18 cellular contexts compared by ENCODE assay signal in genomic region chr7:148419856-148420508, GRCh38.
A peak's percentile ranks its signal among the peaks of the same experiment; 100 is the strongest.
DNase-seq lines count a peak whose midpoint lies in the region; ATAC-seq and TF ChIP-seq lines count a peak whose summit lies in the region.
"Had no signal": no experiment of that assay in that cellular context is flagged by ENCODE, and none has a peak within 500 bp of the region (broad histone marks: within the 10 kb centered on the region; RNA-seq: fewer than 3 reads in every experiment).

No MANE protein-coding gene starts in this region.

- WGBS in testis, 2 donors, result 84 to 92% methylated on average over 8 of the region's 8 CpGs

- H3K27ac ChIP-seq in testis, result no peak overlapping the region
- H3K27ac ChIP-seq in left lung, result no peak overlapping the region
- H3K27ac ChIP-seq: left ventricle myocardium inferior, stomach had no signal

- peak; percentile 65 for ATAC-seq in GM19328 (IDR thresholded peaks at IDR 0.05; ENCODE audit: unreplicated experiment)
- ATAC-seq in HG02678 (IDR thresholded peaks at IDR 0.05; ENCODE audit: unreplicated experiment), result peak; percentile 89
- ATAC-seq in HG03442 (IDR thresholded peaks at IDR 0.05; ENCODE audit: unreplicated experiment), result peak; percentile 99
- ATAC-seq in left lung, result no peak

- intact Hi-C loops in testis (cut with DNase I; ENCODE audit: low total_unique reads), result no loop called here
- intact Hi-C loops in left lung (cut with DNase I), result no loop called here

- H3K4me1 ChIP-seq in testis, result no peaks in the 10 kb centered on the region
- no peaks in the 10 kb centered on the region for H3K4me1 ChIP-seq in left lung
- H3K4me1 ChIP-seq: left ventricle myocardium inferior, stomach had no signal

- H3K9me3 ChIP-seq in testis, result no peaks in the 10 kb centered on the region
- H3K9me3 ChIP-seq in left lung, result no peaks in the 10 kb centered on the region
- H3K9me3 ChIP-seq: left ventricle myocardium inferior, stomach had no signal

- DNase-seq in GM06990 (ENCODE audit: extremely low read depth, insufficient read length), result peak; percentile 33
- DNase-seq in testis, result no peak
- no peak for DNase-seq in RKO (ENCODE audit: low spot score)
- no peak for DNase-seq in left lung
- no peak for DNase-seq in globus pallidus (ENCODE audit: low spot score)
- DNase-seq: anterior cingulate cortex; DMS79; effector memory CD4-positive, alpha-beta T cell; glutamatergic neuron; left ventricle myocardium inferior; NCI-H2081; occipital lobe; stimulated activated CD4-positive, alpha-beta T cell treated with anti-CD3 and anti-CD28 coated beads, Interleukin-1b, Interleukin-23, amount 100 ng/mL, for 48 hours; stomach; T1000 had no signal

- H3K36me3 ChIP-seq in GM06990 (ENCODE audit: control insufficient read depth, insufficient read depth, low read length) (no peaks in the 10 kb centered on the region), testis (ENCODE audit: low read depth, missing control alignments) (no peaks in the 10 kb centered on the region), left lung (no peaks in the 10 kb centered on the region)
- H3K36me3 ChIP-seq: left ventricle myocardium inferior, stomach had no signal

- H3K27me3 ChIP-seq in GM06990 (replicated peaks; ENCODE audit: control insufficient read depth, insufficient read depth, low read length), result no peaks in the 10 kb centered on the region
- no peaks in the 10 kb centered on the region for H3K27me3 ChIP-seq in testis
- no peaks in the 10 kb centered on the region for H3K27me3 ChIP-seq in left lung

- H3K4me3 ChIP-seq in GM06990 (replicated peaks; ENCODE audit: low read depth, low read length) (no peak overlapping the region), testis (no peak overlapping the region), left lung (no peak overlapping the region)
- H3K4me3 ChIP-seq: left ventricle myocardium inferior, stomach had no signal

- TF ChIP-seq CTCF in GM06990 (IDR thresholded peaks at IDR 0.05; ENCODE audit: insufficient read depth, low read length, poor library complexity, severe bottlenecking) (no peak), testis (IDR thresholded peaks at IDR 0.05) (no peak), left lung (IDR thresholded peaks at IDR 0.05) (no peak)

- TF ChIP-seq POLR2A in testis (IDR thresholded peaks at IDR 0.05), result no peak
